Comparison of ENCODE assay signal across 1 cellular context in the genomic region with DNA sequence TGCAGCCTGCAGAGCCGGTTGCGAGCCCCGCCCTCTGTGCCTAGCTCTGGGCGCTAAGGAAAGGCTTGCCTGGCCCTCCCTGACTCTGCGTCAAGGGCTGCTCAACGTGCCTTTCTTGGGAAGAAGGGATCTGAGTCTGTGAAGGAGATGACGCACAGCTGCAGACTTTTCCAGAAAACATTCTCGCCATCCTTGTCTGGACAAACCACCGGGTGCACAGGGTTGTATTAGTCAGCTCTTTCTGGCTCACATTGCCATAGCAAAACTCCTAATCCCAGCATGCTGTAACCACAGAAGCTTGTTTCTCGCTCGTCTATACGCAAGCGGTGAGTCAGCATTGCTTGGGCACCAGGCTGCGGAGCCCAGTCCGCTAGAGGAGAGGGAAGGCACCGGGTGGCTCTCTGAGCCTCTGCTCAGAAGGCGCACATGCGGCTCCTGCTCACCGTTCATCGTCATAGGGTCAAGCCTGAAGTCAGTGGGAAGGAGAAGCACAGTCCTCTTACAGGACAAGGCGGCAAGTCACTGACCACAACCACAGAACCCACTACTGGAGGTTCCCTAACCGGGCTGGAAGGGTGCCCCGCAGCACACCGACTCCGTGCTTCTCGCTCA.
TF ChIP-seq lines count a peak whose summit lies in the region.

No MANE protein-coding gene starts in this region.

TF ChIP-seq in K562, 482 proteins besides CTCF, POLR2A, EP300 and RAD21:
- TF ChIP-seq ZNF316 (IDR thresholded peaks at IDR 0.05) = peak; percentile 48; the same call in 1 of the 2 replicates
- peak; percentile 77 for TF ChIP-seq FOSL1 (tag; conservative IDR thresholded peaks at IDR 0.05)
- TF ChIP-seq NFE2 (IDR thresholded peaks at IDR 0.05; ENCODE audit: low read depth) = peak; percentile 46; the same call in 1 of the 2 replicates
- TF ChIP-seq ATF3 (IDR thresholded peaks at IDR 0.05) = peak; percentile 38; the same call in 1 of the 2 replicates
- no peak for TF ChIP-seq ATF3 (CRISPR knock-in tag; conservative IDR thresholded peaks at IDR 0.05)
- no peak for TF ChIP-seq NFATC3 (IDR thresholded peaks at IDR 0.05)
- TF ChIP-seq BACH1 (tag; IDR thresholded peaks at IDR 0.05) = peak; percentile 93; the same call in 1 of the 2 replicates
- TF ChIP-seq TEAD2 (tag; IDR thresholded peaks at IDR 0.05) = no peak
- peak; percentile 38; the same call in 1 of the 2 replicates for TF ChIP-seq MAFK (IDR thresholded peaks at IDR 0.05; ENCODE audit: low read length)
- no peak; the same call in 1 of the 2 replicates for TF ChIP-seq JUND (IDR thresholded peaks at IDR 0.05; ENCODE audit: borderline replicate concordance, low read depth, low read length)
- TF ChIP-seq JUND (tag; IDR thresholded peaks at IDR 0.05; ENCODE audit: borderline replicate concordance, low read depth, low read length) = 0 out of 3 replicates have a peak, but pooled peaks have one; percentile 12
- TF ChIP-seq C11orf30 (IDR thresholded peaks at IDR 0.05; ENCODE audit: low read depth) = peak; percentile 63; the same call in 1 of the 2 replicates
- TF ChIP-seq MAFG (tag; conservative IDR thresholded peaks at IDR 0.05) = peak; percentile 42; the same call in 1 of the 2 replicates
- 0 out of 2 replicates have a peak, but pooled peaks have one; percentile 16 for TF ChIP-seq CREM (IDR thresholded peaks at IDR 0.05; ENCODE audit: low read depth)
- no peak for TF ChIP-seq PRDM10 (IDR thresholded peaks at IDR 0.05; ENCODE audit: partially characterized antibody)
- TF ChIP-seq ZNF639 (CRISPR knock-in tag; conservative IDR thresholded peaks at IDR 0.05 in 1 of 2, IDR thresholded peaks at IDR 0.05 in 1 of 2) = 0 out of 4 replicates have a peak, but pooled peaks of 1 of the 2 experiments have one; percentile 44
